In genomic region chr16:14061732-14062259, GRCh38 we compare ENCODE assay signal across 14 cellular contexts. TPM values are rescaled to one million over a fixed set of nuclear protein-coding genes. Genes with fewer than 3 reads are reported as not detected.
DNase-seq lines count a peak whose midpoint lies in the region; ATAC-seq, FAIRE-seq and TF ChIP-seq lines count a peak whose summit lies in the region.
"Had no signal": no experiment of that assay in that cellular context is flagged by ENCODE, and none has a peak within 500 bp of the region (broad histone marks: within the 10 kb centered on the region; RNA-seq: fewer than 3 reads in every experiment).

No MANE protein-coding gene starts in this region.

- ATAC-seq in HepG2 (peak; percentile 70), right lobe of liver (no peak), GM19397 (IDR thresholded peaks at IDR 0.05; ENCODE audit: unreplicated experiment) (no peak)
- ATAC-seq: GM12878, K562 had no signal

- POLR2A ChIA-PET in HepG2 (lab: Yijun Ruan, JAX) = interaction anchor here (0.6 to 1.1 kb wide), 2 partner anchors 9 to 142 kb away, joined by 3 to 4 read pairs; partner anchors contain the start of gene ERCC4

- H3K27ac ChIP-seq in HepG2 (ENCODE audit: extremely low read length, insufficient read depth, low read length) = no peak overlapping the region
- no peak overlapping the region for H3K27ac ChIP-seq in right lobe of liver
- H3K27ac ChIP-seq: BLaER1 treated with 17β-estradiol and CSF1 and Interleukin-3, amounts not matched to agents 10 nM and 100 nM; HL-60 had no signal

- peak; percentile 38 for DNase-seq in HepG2 (ENCODE audit: low spot score)
- no peak for DNase-seq in right lobe of liver
- DNase-seq in NCI-H146 treated with DMSO at 0.1 percent for 48 hours (lab: John Stamatoyannopoulos, UW; ENCODE audit: unreplicated experiment) = peak; percentile 73
- DNase-seq in islet precursor cell = peak; percentile 12
- DNase-seq in GM13977 (ENCODE audit: low spot score) = no peak
- DNase-seq in NK-92 (lab: John Stamatoyannopoulos, UW; ENCODE audit: unreplicated experiment) = no peak
- DNase-seq: ACHN; CD4-positive, CD25-positive, alpha-beta regulatory T cell; HCEC 1CT had no signal

- no peak for TF ChIP-seq POLR2A in HepG2 (IDR thresholded peaks at IDR 0.05; ENCODE audit: insufficient read depth in 1 of 2, low read depth in 2 of 2, low read length in 2 of 2)
- TF ChIP-seq POLR2A in right lobe of liver (IDR thresholded peaks at IDR 0.05) = no peak

- no peaks in the 10 kb centered on the region for H4K20me1 ChIP-seq in HepG2 (ENCODE audit: insufficient read depth, low read length)
- H4K20me1 ChIP-seq: BLaER1 treated with 17β-estradiol and CSF1 and Interleukin-3, amounts not matched to agents 10 nM and 100 nM had no signal

- H3K4me1 ChIP-seq in HepG2 (ENCODE audit: insufficient read depth, low read length) (peaks cover 14% of the 10 kb centered on the region), right lobe of liver (no peaks in the 10 kb centered on the region)
- H3K4me1 ChIP-seq: BLaER1 treated with 17β-estradiol and CSF1 and Interleukin-3, amounts not matched to agents 10 nM and 100 nM had no signal

- TF ChIP-seq EP300 in HepG2 (IDR thresholded peaks at IDR 0.05; ENCODE audit: low read depth in 2 of 2, low read length in 2 of 2) (no peak), HepG2 (CRISPR knock-in tag; IDR thresholded peaks at IDR 0.05; ENCODE audit: borderline replicate concordance) (no peak)

- CTCF ChIA-PET in HepG2 (lab: Yijun Ruan, JAX; ENCODE audit: low intra/inter-chr PET ratio, low total read pairs) = no interaction called here

- 0 out of 5 replicates have a peak, but pooled peaks cover 3 to 12% of the 10 kb centered on the region in 2 experiments for H3K27me3 ChIP-seq in HepG2 (ENCODE audit: control insufficient read depth in 1 of 2, insufficient read depth in 2 of 2, low read length in 2 of 2)
- no peaks in the 10 kb centered on the region for H3K27me3 ChIP-seq in right lobe of liver
- H3K27me3 ChIP-seq: BLaER1 treated with 17β-estradiol and CSF1 and Interleukin-3, amounts not matched to agents 10 nM and 100 nM had no signal

- H3K36me3 ChIP-seq in HepG2 (replicated peaks in 1 of 2; ENCODE audit: control insufficient read depth in 1 of 2, insufficient read depth in 2 of 2, low read length in 2 of 2) (no peaks in the 10 kb centered on the region), right lobe of liver (no peaks in the 10 kb centered on the region)
- H3K36me3 ChIP-seq: BLaER1 treated with 17β-estradiol and CSF1 and Interleukin-3, amounts not matched to agents 10 nM and 100 nM had no signal

- no TSS peak for BruUV-seq in HepG2 (replicated peaks; lab: Mats Ljungman, UMichigan)

- WGBS in HepG2 (ENCODE audit: low lambda C conversion rate) = 97% methylated on average over 1 of the region's 1 CpG
- 100% methylated on average over 1 of the region's 1 CpG for WGBS in right lobe of liver (ENCODE audit: insufficient coverage, low coverage, low lambda C conversion rate, missing lambda C conversion rate)

- H3K9me3 ChIP-seq in HepG2 (ENCODE audit: low read length) (0 out of 2 replicates have a peak, but pooled peaks cover under 1% of the 10 kb centered on the region), right lobe of liver (no peaks in the 10 kb centered on the region)

- no peak for TF ChIP-seq RAD21 in HepG2 (CRISPR knock-in tag; IDR thresholded peaks at IDR 0.05)

- intact Hi-C loops in HepG2 (cut with micrococcal nuclease; ENCODE audit: unreplicated experiment) (no loop called here), right lobe of liver (cut with DNase I) (no loop called here)

- H3K4me3 ChIP-seq in HepG2 (replicated peaks in 1 of 3; ENCODE audit: insufficient read depth in 1 of 3, low read depth in 2 of 3, low read length in 3 of 3) (no peak overlapping the region), right lobe of liver (no peak overlapping the region)
- H3K4me3 ChIP-seq: BLaER1 treated with 17β-estradiol and CSF1 and Interleukin-3, amounts not matched to agents 10 nM and 100 nM; GM12878; K562 had no signal

- H3K4me2 ChIP-seq in HepG2 (ENCODE audit: low read depth, low read length) = no peak overlapping the region
- H3K4me2 ChIP-seq: BLaER1 treated with 17β-estradiol and CSF1 and Interleukin-3, amounts not matched to agents 10 nM and 100 nM had no signal

- no peaks in the 10 kb centered on the region for H3K79me2 ChIP-seq in HepG2 (ENCODE audit: insufficient read depth, low read length)

- TF ChIP-seq CTCF in HepG2 (CRISPR knock-in tag; IDR thresholded peaks at IDR 0.05) = no peak
- no peak for TF ChIP-seq CTCF in right lobe of liver (IDR thresholded peaks at IDR 0.05)
- no peak for TF ChIP-seq CTCF in GM13977 (IDR thresholded peaks at IDR 0.05; ENCODE audit: extremely low read depth, insufficient read depth, missing control alignments)

- in situ Hi-C loops in HepG2 (cut with HindIII; ENCODE audit: extremely low pct_ligation_motif_present, low pct_unique_long_range_greater_than_20kb) = no loop called here
- in situ Hi-C loops in GM13977 (cut with MboI; ENCODE audit: low pct_unique_long_range_greater_than_20kb, low sequenced_read_pairs, unreplicated experiment) = no loop called here

- no peak overlapping the region for H3K9ac ChIP-seq in HepG2 (ENCODE audit: insufficient read depth, low read depth, low read length)
- H3K9ac ChIP-seq: BLaER1 treated with 17β-estradiol and CSF1 and Interleukin-3, amounts not matched to agents 10 nM and 100 nM had no signal

- no peak overlapping the region for H2AFZ ChIP-seq in HepG2 (ENCODE audit: low read length)

- peak; percentile 69 for FAIRE-seq in HepG2 (lab: Jason Lieb, UNC)
- FAIRE-seq: GM12878, K562 had no signal

TF ChIP-seq in HepG2, 621 proteins besides CTCF, POLR2A, EP300 and RAD21 (continues in another document):
- 0 out of 2 replicates have a peak, but pooled peaks have one; percentile 16 for TF ChIP-seq AHDC1 (CRISPR knock-in tag; IDR thresholded peaks at IDR 0.05; ENCODE audit: borderline replicate concordance)

RNA-seq across cellular contexts. Expression of gene MRTFB, which starts 9.3 kb away (rescaled TPM):
- 11.4 and 17.3 TPM in 2 replicates for total RNA-seq in HepG2 (2016; rRNA removed; fragmentation: Illumina TruSeq; extraction: Trizol)
- 4.2 and 4.8 TPM in 2 replicates for total RNA-seq in HepG2 (2016; cell fraction: cytosol; rRNA removed; fragmentation: Illumina TruSeq; extraction: Trizol; ENCODE audit: low read depth)
- total RNA-seq in HepG2 (2016; cell fraction: insoluble cytoplasmic fraction; rRNA removed; fragmentation: Illumina TruSeq; extraction: Trizol) = 10.8 and 15.0 TPM in 2 replicates
- total RNA-seq in HepG2 (2016; cell fraction: membrane; rRNA removed; fragmentation: Illumina TruSeq; extraction: Trizol) = 7.1 and 8.5 TPM in 2 replicates
- 40.5 and 44.5 TPM in 2 replicates for total RNA-seq in HepG2 (2016; cell fraction: nucleus; rRNA removed; fragmentation: Illumina TruSeq; extraction: Trizol)
- 13.1 and 14.0 TPM in 2 replicates for polyA plus RNA-seq in HepG2 (2011; rRNA removed)
- 8.5 and 10.2 TPM in 2 replicates for polyA plus RNA-seq in HepG2 (2011; cell fraction: cytosol; rRNA removed)
- polyA plus RNA-seq in HepG2 (2011; cell fraction: nucleus; rRNA removed) = 39.1 and 43.0 TPM in 2 replicates
- polyA plus RNA-seq in HepG2 (2012) = 13.9 and 15.8 TPM in 2 replicates
- polyA plus RNA-seq in HepG2 (2016; cell fraction: cytosol; fragmentation: Illumina TruSeq; extraction: Trizol; ENCODE audit: low read depth) = 1.2 and 1.9 TPM in 2 replicates
- 14.8 and 15.2 TPM in 2 replicates for polyA plus RNA-seq in HepG2 (2016; cell fraction: insoluble cytoplasmic fraction; fragmentation: Illumina TruSeq; extraction: Trizol; ENCODE audit: low read depth)
- polyA plus RNA-seq in HepG2 (2016; cell fraction: membrane; fragmentation: Illumina TruSeq; extraction: Trizol; ENCODE audit: low read depth) = 2.1 and 2.5 TPM in 2 replicates
- polyA plus RNA-seq in HepG2 (2016; cell fraction: nucleus; fragmentation: Illumina TruSeq; extraction: Trizol; ENCODE audit: insufficient read depth, low read depth) = 23.7 and 31.6 TPM in 2 replicates
- polyA minus RNA-seq in HepG2 (2011; rRNA and poly(A)+ RNA removed; ENCODE audit: low replicate concordance) = 34.7 and 53.1 TPM in 2 replicates
- 14.7 and 19.0 TPM in 2 replicates for polyA minus RNA-seq in HepG2 (2011; cell fraction: cytosol; rRNA and poly(A)+ RNA removed)
- 94.1 and 111 TPM in 2 replicates for polyA minus RNA-seq in HepG2 (2011; cell fraction: nucleus; rRNA and poly(A)+ RNA removed)
- total RNA-seq in right lobe of liver = 10 to 100 TPM; 15.7 to 23.9 (median 18.6) TPM

Comparison
In these comparisons a context has a peak if more than half of its experiments do, and no peak if none do; other contexts are left out.
1. DNase-seq: peak in HepG2 (single experiment), NCI-H146 treated with DMSO at 0.1 percent for 48 hours (single experiment) and islet precursor cell (single experiment); none in right lobe of liver (0 of 3), GM13977 (single experiment) and NK-92 (single experiment).